ENCODE assay signal across 1 cellular context in genomic region chr12:111386891-111387290, GRCh38.
TF ChIP-seq lines count a peak whose summit lies in the region.

No MANE protein-coding gene starts in this region.

TF ChIP-seq in K562, 482 proteins besides CTCF, POLR2A, EP300 and RAD21:
- TF ChIP-seq MTA3 (IDR thresholded peaks at IDR 0.05; ENCODE audit: borderline replicate concordance) (no peak), NFIC (IDR thresholded peaks at IDR 0.05) (peak; percentile 84)
